In genomic region chr12:89733579-89734201, GRCh38 we compare ENCODE assay signal across 2 cellular contexts.
TF ChIP-seq lines count a peak whose summit lies in the region.

No MANE protein-coding gene starts in this region.

TF ChIP-seq in SK-N-SH, 30 proteins besides CTCF, POLR2A, EP300 and RAD21 (continued from another document):
- TF ChIP-seq REST (IDR thresholded peaks at IDR 0.05; ENCODE audit: low read depth, low read length): no peak

TF ChIP-seq in SK-N-SH treated with all-trans-retinoic acid at 6 μM for 48 hours, 23 proteins besides CTCF, POLR2A, EP300 and RAD21 (continued from another document):
- TF ChIP-seq CSRNP3 (CRISPR knock-in tag; IDR thresholded peaks at IDR 0.05): no peak
- TF ChIP-seq BACH2 (CRISPR knock-in tag; IDR thresholded peaks at IDR 0.05; ENCODE audit: borderline replicate concordance): no peak
- TF ChIP-seq TSHZ2 (CRISPR knock-in tag; IDR thresholded peaks at IDR 0.05): no peak
